In the genomic region with DNA sequence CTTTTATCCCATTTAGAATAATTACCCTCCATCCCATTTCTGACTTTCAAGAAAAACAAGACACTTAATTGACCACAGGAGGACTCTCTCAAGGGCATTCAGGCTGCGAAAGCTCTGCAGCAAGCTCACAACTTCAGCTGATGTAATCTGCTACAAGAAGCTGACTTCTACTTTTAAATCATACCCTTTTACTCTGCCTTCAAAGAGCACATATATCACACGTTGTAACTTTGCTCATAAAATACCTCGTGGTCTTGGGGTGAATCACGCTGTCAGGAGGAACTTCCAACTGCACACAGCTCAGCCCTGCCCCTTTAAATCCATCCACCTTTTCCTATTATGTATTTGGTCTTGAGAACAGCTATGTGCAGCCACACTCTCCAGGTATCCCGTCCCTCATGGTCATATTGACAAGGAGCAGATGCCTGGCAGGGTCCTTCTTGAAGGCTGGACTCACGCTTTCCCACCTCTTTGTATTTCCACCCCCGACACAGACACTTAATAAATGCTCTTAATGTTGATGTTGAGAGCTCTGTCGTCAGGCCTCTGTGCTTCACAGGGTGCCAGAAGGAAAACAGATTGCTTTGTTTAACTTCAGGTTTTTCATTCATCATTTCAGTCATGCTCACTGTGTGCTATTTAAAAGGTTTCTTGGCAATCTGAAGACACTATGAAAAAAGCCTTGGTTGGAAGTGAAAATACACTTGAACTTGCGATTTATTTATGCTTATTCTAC, we compare ENCODE assay signal across 11 cellular contexts. TPM values are rescaled to one million over a fixed set of nuclear protein-coding genes. Genes with fewer than 3 reads are reported as not detected.
DNase-seq lines count a peak whose midpoint lies in the region; ATAC-seq and FAIRE-seq lines count a peak whose summit lies in the region.
"Had no signal": no experiment of that assay in that cellular context is flagged by ENCODE, and none has a peak within 500 bp of the region (broad histone marks: within the 10 kb centered on the region; RNA-seq: fewer than 3 reads in every experiment).

No MANE protein-coding gene starts in this region.

- no peak overlapping the region for H3K4me2 ChIP-seq in neuronal stem cell (ENCODE audit: insufficient read depth, low read length, poor library complexity, severe bottlenecking)

- no peak overlapping the region for H4K8ac ChIP-seq in neuronal stem cell (ENCODE audit: low read depth, low read length)

- H3K18ac ChIP-seq in neuronal stem cell (ENCODE audit: low read length) = no peak overlapping the region

- no peak overlapping the region for H2AFZ ChIP-seq in neuronal stem cell (ENCODE audit: low read length)

- no peaks in the 10 kb centered on the region for H3K27me3 ChIP-seq in neuronal stem cell (ENCODE audit: control insufficient read depth in 3 of 3, insufficient read depth in 3 of 3, low read depth in 1 of 3, low read length in 3 of 3)
- H3K27me3 ChIP-seq: right atrium auricular region had no signal

- peak overlapping the region; percentile 8 for H2AK5ac ChIP-seq in neuronal stem cell (ENCODE audit: low read depth, low read length)

- H2BK5ac ChIP-seq in neuronal stem cell (ENCODE audit: low read length) = no peak overlapping the region

- no CpG with 5 or more reads among the region's 9 CpGs for WGBS in neuronal stem cell (ENCODE audit: extremely low coverage in 2 of 2, insufficient read length in 2 of 2, insufficient replicate concordance in 1 of 2), 2 donors

- H3K23ac ChIP-seq in neuronal stem cell (ENCODE audit: low read depth, low read length, poor library complexity) = no peak overlapping the region

- H2BK15ac ChIP-seq in neuronal stem cell (ENCODE audit: low read length) = no peak overlapping the region

- peak; percentile 100 for FAIRE-seq in G401.6 (lab: Jason Lieb, UNC)

- no peak overlapping the region for H4K91ac ChIP-seq in neuronal stem cell (ENCODE audit: low read depth, low read length, poor library complexity)

- no peaks in the 10 kb centered on the region for H3K79me1 ChIP-seq in neuronal stem cell (ENCODE audit: low read depth, low read length)

- no peaks in the 10 kb centered on the region for H3K9me3 ChIP-seq in neuronal stem cell (replicated peaks in 1 of 2; ENCODE audit: control insufficient read depth in 2 of 2, insufficient read depth in 1 of 2, low read depth in 1 of 2, low read length in 2 of 2)
- H3K9me3 ChIP-seq: right atrium auricular region had no signal

- no peaks in the 10 kb centered on the region for H3K36me3 ChIP-seq in neuronal stem cell (replicated peaks in 1 of 2; ENCODE audit: control insufficient read depth in 2 of 2, insufficient read depth in 2 of 2, low read length in 2 of 2)

- no peak overlapping the region for H3K14ac ChIP-seq in neuronal stem cell (ENCODE audit: low read length)

- peaks cover 20 to 43% of the 10 kb centered on the region in 2 donors for H3K4me1 ChIP-seq in neuronal stem cell (ENCODE audit: control insufficient read depth in 2 of 2, insufficient read depth in 1 of 2, low read depth in 1 of 2, low read length in 2 of 2)

- H3K27ac ChIP-seq in neuronal stem cell (replicated peaks; ENCODE audit: low read length) = no peak overlapping the region
- H3K27ac ChIP-seq: right atrium auricular region had no signal

- DNase-seq in NCI-H1417 (lab: John Stamatoyannopoulos, UW) (peak in 2 of 3 experiments; percentile 78 to 94), cerebellum (ENCODE audit: low spot score) (peak; percentile 35), neuronal stem cell (ENCODE audit: low spot score) (no peak), DMS153 treated with DMSO at 0.1 percent for 48 hours (lab: John Stamatoyannopoulos, UW; ENCODE audit: unreplicated experiment) (no peak)
- DNase-seq: effector CD4-positive, alpha-beta T cell; NCI-H526 had no signal

- no peak overlapping the region for H2BK120ac ChIP-seq in neuronal stem cell (ENCODE audit: low read depth, low read length)

- no peak overlapping the region for H3K4me3 ChIP-seq in neuronal stem cell (ENCODE audit: low read length in 2 of 2)
- H3K4me3 ChIP-seq: right atrium auricular region had no signal

- no peak overlapping the region for H2BK12ac ChIP-seq in neuronal stem cell (ENCODE audit: low read length)

- no peak for ATAC-seq in HG03159 (IDR thresholded peaks at IDR 0.05; ENCODE audit: unreplicated experiment)
- no peak for ATAC-seq in HG03342 (IDR thresholded peaks at IDR 0.05; ENCODE audit: unreplicated experiment)
- ATAC-seq in GM18873 (IDR thresholded peaks at IDR 0.05; ENCODE audit: low FRiP score, unreplicated experiment) = no peak

- no peak overlapping the region for H3K9ac ChIP-seq in neuronal stem cell (ENCODE audit: low read depth, low read length, poor library complexity)

- no peak overlapping the region for H3K4ac ChIP-seq in neuronal stem cell (ENCODE audit: low read length)

RNA-seq across cellular contexts. Expression of a gene that starts 47.6 kb away (rescaled TPM):
- total RNA-seq in cerebellum = 18.3 TPM
- 6.6 TPM for polyA plus RNA-seq in neuronal stem cell (2013, experiment 1 of 2)
- polyA plus RNA-seq in neuronal stem cell (2013, experiment 2 of 2) = 7.8 TPM

Comparison
In these comparisons a context has a peak if more than half of its experiments do, and no peak if none do; other contexts are left out.
1. DNase-seq: peak in NCI-H1417 (2 of 3) and cerebellum (single experiment); none in neuronal stem cell (single experiment) and DMS153 treated with DMSO at 0.1 percent for 48 hours (single experiment).